ENCODE assay signal across 1 cellular context in the genomic region with DNA sequence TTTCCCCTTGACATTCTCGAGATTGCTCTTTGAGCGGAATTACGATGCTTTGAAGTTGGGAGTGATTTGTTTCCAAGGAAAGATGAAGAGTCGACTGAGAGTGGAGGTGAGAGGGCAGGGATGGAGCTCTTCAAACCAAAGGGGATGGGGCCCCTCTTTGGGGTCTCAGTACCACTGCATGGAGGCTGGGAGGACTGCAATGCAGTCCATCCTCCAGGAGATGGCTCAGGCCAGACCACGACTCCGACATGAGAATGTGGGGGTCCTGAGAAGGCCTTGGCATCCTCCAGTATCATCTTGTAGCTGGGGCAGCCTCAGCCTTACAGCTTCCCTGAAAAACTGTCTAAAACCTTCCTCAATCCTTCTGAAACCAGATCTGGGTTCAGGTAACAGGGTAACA.
TF ChIP-seq lines count a peak whose summit lies in the region.

No MANE protein-coding gene starts in this region.

TF ChIP-seq in H1, 55 proteins besides CTCF, POLR2A, EP300 and RAD21:
- TF ChIP-seq CEBPB (IDR thresholded peaks at IDR 0.05; ENCODE audit: low read depth, low read length) (no peak), CBX8 (IDR thresholded peaks at IDR 0.05; ENCODE audit: borderline replicate concordance, low read depth, low read length) (no peak), RFX5 (IDR thresholded peaks at IDR 0.05; ENCODE audit: borderline replicate concordance, low read depth, low read length) (no peak), BCL11A (IDR thresholded peaks at IDR 0.05; ENCODE audit: low read depth in 2 of 2, low read length in 2 of 2) (no peak)
